5 cellular contexts compared by ENCODE assay signal in the genomic region with DNA sequence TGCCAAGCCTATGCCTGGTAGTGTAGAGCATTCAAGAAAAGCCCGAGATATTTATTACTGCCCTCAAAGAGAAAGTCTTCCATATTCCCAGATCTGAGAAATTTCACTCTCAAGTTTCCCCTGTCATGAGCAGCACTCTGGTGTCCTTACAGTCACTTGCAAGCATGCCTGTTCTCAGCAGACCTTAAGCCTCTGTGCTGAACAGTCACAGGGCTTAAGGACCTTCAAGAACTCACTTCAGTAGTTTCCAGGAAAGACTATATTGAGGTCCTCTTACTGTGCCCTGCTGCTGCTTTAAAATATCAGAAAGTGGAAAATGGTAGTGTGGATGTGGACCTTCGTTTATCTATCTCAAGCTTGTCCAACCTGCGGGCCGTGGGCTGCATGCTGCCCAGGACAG.
"Had no signal": no experiment of that assay in that cellular context is flagged by ENCODE, and none has a peak within 500 bp of the region (broad histone marks: within the 10 kb centered on the region; RNA-seq: fewer than 3 reads in every experiment).

No MANE protein-coding gene starts in this region.

- ATAC-seq: K562 had no signal

- H2AFZ ChIP-seq: GM23248 had no signal

- H3K4me3 Mint-ChIP-seq: H9 had no signal

- DNase-seq: GM23248, H9, HCEC 1CT, IMR-90 had no signal

- H3K9ac ChIP-seq: GM23248 had no signal

- H3K4me3 ChIP-seq: GM23248, K562 had no signal

- H3K27ac ChIP-seq: GM23248 had no signal
